Comparison of ENCODE assay signal across 11 cellular contexts in the genomic region with DNA sequence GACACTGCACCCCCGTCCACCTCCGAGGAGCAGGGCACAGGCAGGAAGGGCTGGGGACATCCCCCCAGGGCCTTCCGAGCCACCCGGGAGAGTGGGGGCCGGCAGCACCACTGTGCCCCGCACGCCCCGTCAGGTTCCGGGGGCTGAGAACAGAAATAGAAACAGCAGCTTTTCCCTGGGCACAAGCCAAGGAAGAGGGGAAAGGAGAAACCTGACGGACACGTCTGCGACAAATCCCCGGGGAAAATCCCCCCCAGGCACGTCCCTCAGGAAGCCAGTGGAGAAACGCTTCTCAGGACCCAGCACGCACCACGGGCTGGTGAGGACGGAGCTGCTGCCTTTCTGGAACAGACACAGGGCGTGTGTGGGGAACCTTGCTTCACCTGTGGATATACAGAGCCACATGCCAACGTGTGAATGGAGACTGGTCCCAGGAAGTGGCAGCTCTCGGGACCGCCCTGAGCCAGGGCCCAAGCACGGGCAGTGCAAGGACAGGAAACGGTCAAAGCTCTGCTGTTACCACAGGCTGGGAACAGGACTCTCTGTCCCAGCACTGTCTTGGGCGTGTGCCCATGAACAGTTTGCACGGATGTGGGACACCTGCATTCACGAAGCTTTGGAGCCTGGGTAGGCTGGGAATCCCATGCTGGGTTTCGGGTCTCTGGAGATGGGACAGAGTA. TPM values are rescaled to one million over a fixed set of nuclear protein-coding genes. Genes with fewer than 3 reads are reported as not detected.
A peak's percentile ranks its signal among the peaks of the same experiment; 100 is the strongest.
DNase-seq lines count a peak whose midpoint lies in the region; ATAC-seq and TF ChIP-seq lines count a peak whose summit lies in the region.
"Had no signal": no experiment of that assay in that cellular context is flagged by ENCODE, and none has a peak within 500 bp of the region (broad histone marks: within the 10 kb centered on the region; RNA-seq: fewer than 3 reads in every experiment).

No MANE protein-coding gene starts in this region.

- peak overlapping the region; percentile 95 for H3K4me3 Mint-ChIP-seq in activated CD4-positive, alpha-beta T cell treated with anti-CD3 and anti-CD28 coated beads for 36 hours
- H3K4me3 Mint-ChIP-seq in chondrocyte (ENCODE audit: unreplicated experiment), result peak overlapping the region; percentile 19

- CTCF ChIA-PET in activated CD4-positive, alpha-beta T cell treated with anti-CD3 and anti-CD28 coated beads for 36 hours (lab: Charles Lee), result no interaction called here

- H3K9me3 Mint-ChIP-seq in activated CD4-positive, alpha-beta T cell treated with anti-CD3 and anti-CD28 coated beads for 36 hours (ENCODE audit: low read depth), result no peaks in the 10 kb centered on the region
- H3K9me3 Mint-ChIP-seq in chondrocyte (ENCODE audit: low read depth), result no peaks in the 10 kb centered on the region
- H3K9me3 Mint-ChIP-seq: stimulated activated naive CD8-positive, alpha-beta T cell treated with anti-CD3 and anti-CD28 coated beads, Interleukin-15, Interleukin-2, amounts not matched to agents 100 ng/mL and 50 ng/mL, for 24 hours had no signal

- H3K27ac Mint-ChIP-seq in activated CD4-positive, alpha-beta T cell treated with anti-CD3 and anti-CD28 coated beads for 36 hours, result no peak overlapping the region
- peak overlapping the region; percentile 87 for H3K27ac Mint-ChIP-seq in chondrocyte (ENCODE audit: unreplicated experiment)
- H3K27ac Mint-ChIP-seq: stimulated activated naive CD8-positive, alpha-beta T cell treated with anti-CD3 and anti-CD28 coated beads, Interleukin-15, Interleukin-2, amounts not matched to agents 100 ng/mL and 50 ng/mL, for 24 hours had no signal

- H3K4me1 ChIP-seq in lung (ENCODE audit: control insufficient read depth in 2 of 2, insufficient read depth in 2 of 2, low read length in 2 of 2) (peaks cover 5 to 18% of the 10 kb centered on the region in 2 donors), thymus (ENCODE audit: control insufficient read depth, insufficient read depth, low read length) (peaks cover 3% of the 10 kb centered on the region)

- H3K27me3 Mint-ChIP-seq in activated CD4-positive, alpha-beta T cell treated with anti-CD3 and anti-CD28 coated beads for 36 hours, result no peaks in the 10 kb centered on the region
- H3K27me3 Mint-ChIP-seq in chondrocyte (ENCODE audit: low read depth), result no peaks in the 10 kb centered on the region
- H3K27me3 Mint-ChIP-seq: stimulated activated naive CD8-positive, alpha-beta T cell treated with anti-CD3 and anti-CD28 coated beads, Interleukin-15, Interleukin-2, amounts not matched to agents 100 ng/mL and 50 ng/mL, for 24 hours had no signal

- POLR2A ChIA-PET in activated CD4-positive, alpha-beta T cell treated with anti-CD3 and anti-CD28 coated beads for 36 hours (lab: Charles Lee), result no interaction called here

- 59 to 70% methylated on average over 28 of the region's 28 CpGs for WGBS in lung, 2 donors
- WGBS in thymus, result 91% methylated on average over 28 of the region's 28 CpGs

- DNase-seq in activated CD4-positive, alpha-beta T cell treated with anti-CD3 and anti-CD28 coated beads for 36 hours, result no peak
- no peak for DNase-seq in activated CD4-positive, alpha-beta T cell treated with anti-CD3 and anti-CD28 coated beads, Interleukin-2, amount 50 U/mL, for 48 hours
- DNase-seq in chondrocyte (ENCODE audit: low spot score) (no peak), lung (ENCODE audit: low spot score) (no peak)
- DNase-seq: 8988T had no signal

- no peaks in the 10 kb centered on the region for H3K27me3 ChIP-seq in lung (ENCODE audit: control insufficient read depth, insufficient read depth)
- H3K27me3 ChIP-seq in thymus (ENCODE audit: control insufficient read depth, insufficient read depth), result no peaks in the 10 kb centered on the region
- H3K27me3 ChIP-seq: cardiac muscle cell had no signal

- peaks cover 27% of the 10 kb centered on the region for H3K36me3 Mint-ChIP-seq in activated CD4-positive, alpha-beta T cell treated with anti-CD3 and anti-CD28 coated beads for 36 hours (ENCODE audit: low read depth)
- H3K36me3 Mint-ChIP-seq in chondrocyte (ENCODE audit: low read depth), result peaks cover 5% of the 10 kb centered on the region

- H3K27ac ChIP-seq in lung (ENCODE audit: low read depth in 1 of 2, low read length in 1 of 2), result peak overlapping the region; percentile 95
- peak overlapping the region; percentile 85 for H3K27ac ChIP-seq in thymus (ENCODE audit: low read depth)
- H3K27ac ChIP-seq: cardiac muscle cell had no signal

- intact Hi-C loops in activated CD4-positive, alpha-beta T cell treated with anti-CD3 and anti-CD28 coated beads for 36 hours (cut with DNase I, micrococcal nuclease), result loop anchor here in 1 of 2 experiments (5.0 kb wide), 1 partner anchor 175 kb away; a partner anchor contains a TSS

- no peak for ATAC-seq in activated CD4-positive, alpha-beta T cell treated with anti-CD3 and anti-CD28 coated beads for 36 hours
- ATAC-seq in lung (ENCODE audit: insufficient read depth, low FRiP score) (no peak), GM21390 (IDR thresholded peaks at IDR 0.05; ENCODE audit: unreplicated experiment) (no peak), HG03045 (IDR thresholded peaks at IDR 0.05; ENCODE audit: unreplicated experiment) (no peak), HG02798 (IDR thresholded peaks at IDR 0.05; ENCODE audit: poor library complexity, unreplicated experiment) (no peak)

- peaks cover 33% of the 10 kb centered on the region for H3K4me1 Mint-ChIP-seq in activated CD4-positive, alpha-beta T cell treated with anti-CD3 and anti-CD28 coated beads for 36 hours
- peaks cover 55% of the 10 kb centered on the region for H3K4me1 Mint-ChIP-seq in chondrocyte (ENCODE audit: low read depth)

- H3K4me3 ChIP-seq in lung, result no peak overlapping the region
- no peak overlapping the region for H3K4me3 ChIP-seq in thymus (ENCODE audit: low read length)
- H3K4me3 ChIP-seq: cardiac muscle cell had no signal

- TF ChIP-seq CTCF in chondrocyte (IDR thresholded peaks at IDR 0.05) (no peak), lung (IDR thresholded peaks at IDR 0.05; ENCODE audit: control extremely low read depth, extremely low read depth) (no peak)

- H3K36me3 ChIP-seq in lung (ENCODE audit: control insufficient read depth in 2 of 2, insufficient read depth in 2 of 2, low read length in 2 of 2), result peaks cover 0 to 14% of the 10 kb centered on the region in 2 donors
- H3K36me3 ChIP-seq in thymus (ENCODE audit: control insufficient read depth, insufficient read depth), result no peaks in the 10 kb centered on the region
- H3K36me3 ChIP-seq: cardiac muscle cell had no signal

- H3K9me3 ChIP-seq in lung (ENCODE audit: control insufficient read depth in 2 of 2, insufficient read depth in 1 of 2, low read length in 1 of 2) (no peaks in the 10 kb centered on the region), thymus (ENCODE audit: control insufficient read depth) (no peaks in the 10 kb centered on the region)

RNA-seq across cellular contexts. Expression of a gene that starts 1.2 kb away (rescaled TPM):
- 10 to 100 TPM; 12.6 to 17.5 TPM for total RNA-seq in activated CD4-positive, alpha-beta T cell treated with anti-CD3 and anti-CD28 coated beads for 36 hours
- total RNA-seq in chondrocyte, result 2.9 to 9.7 TPM (median 8.4 TPM) in 3 replicates
- total RNA-seq in lung, result 10 to 100 TPM; 24.7 to 49.2 TPM
- 100 to 1,000 TPM in 1 of 2 donors, 10 to 100 TPM in 1; 31.6 to 116 TPM for polyA plus RNA-seq in lung
- 29.3 TPM for polyA plus RNA-seq in thymus

RNA-seq across cellular contexts. Expression of a gene that starts 39.1 kb away (rescaled TPM):
- 10 to 100 TPM; 48.1 to 60.0 TPM for total RNA-seq in activated CD4-positive, alpha-beta T cell treated with anti-CD3 and anti-CD28 coated beads for 36 hours
- total RNA-seq in chondrocyte (19.3 to 30.9 TPM (median 21.7 TPM) in 3 replicates), lung (10 to 100 TPM; 24.4 to 46.3 TPM)
- polyA plus RNA-seq in lung (10 to 100 TPM; 39.2 to 64.2 TPM), thymus (97.4 TPM)

RNA-seq across cellular contexts. Expression of a gene that starts 43.5 kb away (rescaled TPM):
- not detected for total RNA-seq in activated CD4-positive, alpha-beta T cell treated with anti-CD3 and anti-CD28 coated beads for 36 hours
- total RNA-seq in chondrocyte (not detected in 3 replicates), lung (under 1 TPM; 0.25 to 0.31 TPM)
- polyA plus RNA-seq in lung (under 1 TPM in 1 of 2 donors, not detected in 1; 0.02 TPM), thymus (0.05 TPM)
- polyA plus RNA-seq: cardiac muscle cell had no signal

RNA-seq across cellular contexts. Expression of a gene that starts 57.4 kb away (rescaled TPM):
- total RNA-seq in activated CD4-positive, alpha-beta T cell treated with anti-CD3 and anti-CD28 coated beads for 36 hours, result 10 to 100 TPM; 29.9 to 33.7 TPM
- 81.7 to 97.0 TPM (median 95.2 TPM) in 3 replicates for total RNA-seq in chondrocyte
- 100 to 1,000 TPM in 1 of 2 donors, 10 to 100 TPM in 1; 73.3 to 103 TPM for total RNA-seq in lung
- polyA plus RNA-seq in lung, result 100 to 1,000 TPM in 1 of 2 donors, 10 to 100 TPM in 1; 61.1 to 119 TPM
- 78.5 TPM for polyA plus RNA-seq in thymus
